14 cellular contexts compared by ENCODE assay signal in genomic region chr3:162984752-162985151, GRCh38.
"Had no signal": no experiment of that assay in that cellular context is flagged by ENCODE, and none has a peak within 500 bp of the region (broad histone marks: within the 10 kb centered on the region; RNA-seq: fewer than 3 reads in every experiment).

No MANE protein-coding gene starts in this region.

- H3K9me3 ChIP-seq: ascending aorta, pancreas, thoracic aorta had no signal

- H3K4me1 ChIP-seq: ascending aorta, pancreas had no signal

- H3K36me3 ChIP-seq: ascending aorta, cardiac muscle cell, pancreas, thoracic aorta, WERI-Rb-1 had no signal

- H3K27me3 ChIP-seq: ascending aorta, cardiac muscle cell, pancreas had no signal

- H3K27me3 Mint-ChIP-seq: activated naive CD8-positive, alpha-beta T cell treated with anti-CD3 and anti-CD28 coated beads, Interleukin-2, amount 50 U/mL, for 24 hours; stimulated activated naive CD8-positive, alpha-beta T cell treated with anti-CD3 and anti-CD28 coated beads, Interleukin-15, amount 100 ng/mL, for 72 hours had no signal

- H3K4me3 Mint-ChIP-seq: activated CD8-positive, alpha-beta T cell treated with anti-CD3 and anti-CD28 coated beads, Interleukin-2, amount 10 ng/mL, durations not matched to agents 7 days and 5 days; activated naive CD8-positive, alpha-beta T cell treated with anti-CD3 and anti-CD28 coated beads, Interleukin-2, amount 50 U/mL, for 24 hours; mesothelial cell of epicardium; neural crest cell; stimulated activated naive CD8-positive, alpha-beta T cell treated with anti-CD3 and anti-CD28 coated beads, Interleukin-15, amount 100 ng/mL, for 72 hours had no signal

- H3K4me3 ChIP-seq: ascending aorta, cardiac muscle cell, pancreas, thoracic aorta had no signal

- H3K27ac ChIP-seq: ascending aorta, cardiac muscle cell, pancreas, thoracic aorta, WERI-Rb-1 had no signal

- H3K36me3 Mint-ChIP-seq: mesothelial cell of epicardium had no signal

- ATAC-seq: activated CD8-positive, alpha-beta T cell treated with anti-CD3 and anti-CD28 coated beads, Interleukin-2, amount 10 ng/mL, durations not matched to agents 7 days and 5 days; activated naive CD8-positive, alpha-beta T cell treated with anti-CD3 and anti-CD28 coated beads, Interleukin-2, amount 50 U/mL, for 24 hours; pancreas; stimulated activated naive CD8-positive, alpha-beta T cell treated with anti-CD3 and anti-CD28 coated beads, Interleukin-15, amount 100 ng/mL, for 72 hours had no signal

- H3K27ac Mint-ChIP-seq: activated CD8-positive, alpha-beta T cell treated with anti-CD3 and anti-CD28 coated beads, Interleukin-2, amount 10 ng/mL, durations not matched to agents 7 days and 5 days; activated naive CD8-positive, alpha-beta T cell treated with anti-CD3 and anti-CD28 coated beads, Interleukin-2, amount 50 U/mL, for 24 hours; mesothelial cell of epicardium; stimulated activated naive CD8-positive, alpha-beta T cell treated with anti-CD3 and anti-CD28 coated beads, Interleukin-15, amount 100 ng/mL, for 72 hours had no signal

- DNase-seq: activated CD4-positive, alpha-beta T cell treated with anti-CD3 and anti-CD28 coated beads for 48 hours; activated CD8-positive, alpha-beta memory T cell treated with anti-CD3 and anti-CD28 coated beads, Interleukin-2, amount 50 U/mL, for 48 hours; activated CD8-positive, alpha-beta T cell treated with anti-CD3 and anti-CD28 coated beads, Interleukin-2, amount 10 ng/mL, durations not matched to agents 7 days and 5 days; activated naive CD8-positive, alpha-beta T cell treated with anti-CD3 and anti-CD28 coated beads, Interleukin-2, amount 50 U/mL, for 24 hours; pancreas; retina; stimulated activated CD4-positive, alpha-beta T cell treated with anti-CD3 and anti-CD28 coated beads, Interleukin-4, amount 100 ng/mL, for 24 hours; stimulated activated naive CD8-positive, alpha-beta T cell treated with anti-CD3 and anti-CD28 coated beads, Interleukin-15, amount 100 ng/mL, for 72 hours; WERI-Rb-1 had no signal

- H3K4me1 Mint-ChIP-seq: activated naive CD8-positive, alpha-beta T cell treated with anti-CD3 and anti-CD28 coated beads, Interleukin-2, amount 50 U/mL, for 24 hours; mesothelial cell of epicardium; neural crest cell; stimulated activated naive CD8-positive, alpha-beta T cell treated with anti-CD3 and anti-CD28 coated beads, Interleukin-15, amount 100 ng/mL, for 72 hours had no signal
